ENCODE assay signal across 37 cellular contexts in genomic region chr11:124434699-124435098, GRCh38. TPM values are rescaled to one million over a fixed set of nuclear protein-coding genes. Genes with fewer than 3 reads are reported as not detected.
"Had no signal": no experiment of that assay in that cellular context is flagged by ENCODE, and none has a peak within 500 bp of the region (broad histone marks: within the 10 kb centered on the region; RNA-seq: fewer than 3 reads in every experiment).

No MANE protein-coding gene starts in this region.

- H3K9me3 Mint-ChIP-seq: activated CD4-positive, alpha-beta T cell treated with anti-CD3 and anti-CD28 coated beads, Interleukin-2, amount 10 ng/mL, durations not matched to agents 24 days and 14 days; activated CD8-positive, alpha-beta T cell treated with anti-CD3 and anti-CD28 coated beads for 36 hours; activated naive CD8-positive, alpha-beta T cell treated with anti-CD3 and anti-CD28 coated beads for 36 hours; activated T-helper 2 cell treated with anti-CD3 and anti-CD28 coated beads, Interferon-gamma antibody, Interleukin-2, Interleukin-4, amounts not matched to agents 10 μg/mL and 5 μg/mL and 100 μg/mL, durations not matched to agents 14 hours and 24 hours and 36 hours had no signal

- DNase-seq: activated B cell treated with CpG ODN at 0.5 μM for 24 hours; activated CD4-positive, alpha-beta memory T cell treated with anti-CD3 and anti-CD28 coated beads for 36 hours; activated CD4-positive, alpha-beta T cell treated with anti-CD3 and anti-CD28 coated beads for 4 hours; activated CD4-positive, alpha-beta T cell treated with anti-CD3 and anti-CD28 coated beads, Interleukin-2, amount 10 ng/mL, durations not matched to agents 24 days and 14 days; activated CD4-positive, alpha-beta T cell treated with anti-CD3 and anti-CD28 coated beads, Interleukin-2, amount 50 U/mL, for 1 hour; activated CD4-positive, alpha-beta T cell treated with anti-CD3 and anti-CD28 coated beads, Interleukin-2, amount 50 U/mL, for 4 hours; activated CD4-positive, CD25-positive, alpha-beta regulatory T cell treated with anti-CD3 and anti-CD28 coated beads, Interleukin-2, amount 50 U/mL, for 72 hours; activated CD8-positive, alpha-beta memory T cell treated with anti-CD3 and anti-CD28 coated beads, Interleukin-2, amount 50 U/mL, for 4 hours; activated CD8-positive, alpha-beta T cell treated with anti-CD3 and anti-CD28 coated beads for 36 hours; activated effector memory CD4-positive, alpha-beta T cell treated with Interleukin-2 at 50 U/mL for 16 hours; activated gamma-delta T cell; activated naive CD4-positive, alpha-beta T cell treated with anti-CD3 and anti-CD28 coated beads, Interleukin-2, amount 50 U/mL, for 16 hours; activated naive CD4-positive, alpha-beta T cell treated with Interleukin-2 at 50 U/mL for 16 hours; activated naive CD8-positive, alpha-beta T cell treated with anti-CD3 and anti-CD28 coated beads for 36 hours; activated T-cell treated with anti-CD3 and anti-CD28 coated beads for 4 hours; activated T-cell treated with anti-CD3 and anti-CD28 coated beads, Interleukin-2, amount 50 U/mL, for 1 hour; activated T-cell treated with anti-CD3 and anti-CD28 coated beads, Interleukin-2, amount 50 U/mL, for 48 hours; adrenal gland; amniotic stem cell; anterior cingulate cortex; caudate nucleus; cerebellar nuclear complex; SW 1271; T-helper 1 cell; T-helper 2 cell; T-helper 9 cell had no signal

- H3K36me3 Mint-ChIP-seq: activated CD4-positive, alpha-beta memory T cell treated with anti-CD3 and anti-CD28 coated beads for 36 hours; activated naive CD4-positive, alpha-beta T cell treated with anti-CD3 and anti-CD28 coated beads, Interleukin-2, amount 50 U/mL, for 72 hours; activated naive CD8-positive, alpha-beta T cell treated with anti-CD3 and anti-CD28 coated beads for 36 hours; brain had no signal

- ATAC-seq: activated CD8-positive, alpha-beta T cell treated with anti-CD3 and anti-CD28 coated beads for 36 hours; activated naive CD4-positive, alpha-beta T cell treated with anti-CD3 and anti-CD28 coated beads, Interleukin-2, amount 50 U/mL, for 72 hours had no signal

- H3K4me1 ChIP-seq: adrenal gland, ascending aorta had no signal

- H3K27ac ChIP-seq: adrenal gland, ascending aorta, cardiac muscle cell, VCaP had no signal

- H3K4me1 Mint-ChIP-seq: activated B cell treated with CpG ODN at 0.5 μM for 24 hours; activated CD4-positive, alpha-beta T cell treated with anti-CD3 and anti-CD28 coated beads, Interleukin-2, amount 10 ng/mL, durations not matched to agents 24 days and 14 days; activated naive CD8-positive, alpha-beta T cell treated with anti-CD3 and anti-CD28 coated beads for 36 hours; brain; central memory CD8-positive, alpha-beta T cell had no signal

- H3K4me3 Mint-ChIP-seq: activated B cell treated with CpG ODN at 0.5 μM for 24 hours; activated CD4-positive, alpha-beta memory T cell treated with anti-CD3 and anti-CD28 coated beads for 36 hours; activated CD4-positive, alpha-beta T cell treated with anti-CD3 and anti-CD28 coated beads, Interleukin-2, amount 10 ng/mL, durations not matched to agents 24 days and 14 days; activated CD8-positive, alpha-beta T cell treated with anti-CD3 and anti-CD28 coated beads for 36 hours; activated naive CD8-positive, alpha-beta T cell treated with anti-CD3 and anti-CD28 coated beads for 36 hours; brain; central memory CD8-positive, alpha-beta T cell; T-helper 1 cell treated with Interleukin-12 subunit alpha and Interleukin-12 subunit beta and Interleukin-4 antibody, amounts not matched to agents 30 μg/mL and 1 μg/mL, for 36 hours; T-helper 2 cell treated with Interferon-gamma antibody and Interleukin-4, amounts not matched to agents 5 μg/mL and 100 μg/mL, for 36 hours had no signal

- H3K27me3 ChIP-seq: adrenal gland, ascending aorta had no signal

- H3K36me3 ChIP-seq: adrenal gland, ascending aorta, cardiac muscle cell had no signal

- H3K9me3 ChIP-seq: adrenal gland had no signal

- H3K27ac Mint-ChIP-seq: activated B cell treated with CpG ODN at 0.5 μM for 24 hours; activated CD4-positive, alpha-beta memory T cell treated with anti-CD3 and anti-CD28 coated beads for 36 hours; activated CD4-positive, alpha-beta T cell treated with anti-CD3 and anti-CD28 coated beads, Interleukin-2, amount 10 ng/mL, durations not matched to agents 24 days and 14 days; activated CD8-positive, alpha-beta T cell treated with anti-CD3 and anti-CD28 coated beads for 36 hours; activated naive CD4-positive, alpha-beta T cell treated with anti-CD3 and anti-CD28 coated beads, Interleukin-2, amount 50 U/mL, for 72 hours; activated naive CD8-positive, alpha-beta T cell treated with anti-CD3 and anti-CD28 coated beads for 36 hours; activated T-helper 2 cell treated with anti-CD3 and anti-CD28 coated beads, Interferon-gamma antibody, Interleukin-2, Interleukin-4, amounts not matched to agents 10 μg/mL and 5 μg/mL and 100 μg/mL, durations not matched to agents 14 hours and 24 hours and 36 hours; brain; T-helper 1 cell treated with Interleukin-12 subunit alpha and Interleukin-12 subunit beta and Interleukin-4 antibody, amounts not matched to agents 30 μg/mL and 1 μg/mL, for 36 hours; T-helper 2 cell treated with Interferon-gamma antibody and Interleukin-4, amounts not matched to agents 5 μg/mL and 100 μg/mL, for 36 hours had no signal

- H3K4me3 ChIP-seq: adrenal gland, ascending aorta, cardiac muscle cell had no signal

- H3K27me3 Mint-ChIP-seq: activated CD4-positive, alpha-beta memory T cell treated with anti-CD3 and anti-CD28 coated beads for 36 hours had no signal

RNA-seq across cellular contexts. Expression of gene OR8B4, which starts 10.0 kb away (rescaled TPM):
- total RNA-seq: activated B cell treated with CpG ODN at 0.5 μM for 24 hours; activated CD4-positive, alpha-beta memory T cell treated with anti-CD3 and anti-CD28 coated beads for 36 hours; activated CD4-positive, alpha-beta T cell treated with anti-CD3 and anti-CD28 coated beads, Interleukin-2, amount 10 ng/mL, durations not matched to agents 24 days and 14 days; activated CD8-positive, alpha-beta memory T cell treated with anti-CD3 and anti-CD28 coated beads for 36 hours; activated CD8-positive, alpha-beta T cell treated with anti-CD3 and anti-CD28 coated beads for 36 hours; activated naive CD4-positive, alpha-beta T cell treated with anti-CD3 and anti-CD28 coated beads, Interleukin-2, amount 50 U/mL, for 72 hours; activated naive CD8-positive, alpha-beta T cell treated with anti-CD3 and anti-CD28 coated beads for 36 hours; activated T-helper 2 cell treated with anti-CD3 and anti-CD28 coated beads, Interferon-gamma antibody, Interleukin-2, Interleukin-4, amounts not matched to agents 10 μg/mL and 5 μg/mL and 100 μg/mL, durations not matched to agents 14 hours and 24 hours and 36 hours; adrenal gland; ascending aorta; bronchial epithelial cell; cardiac muscle cell had no signal
- polyA plus RNA-seq: adrenal gland, cardiac muscle cell had no signal

RNA-seq across cellular contexts. Expression of gene OR8B8, which starts 10.8 kb away (rescaled TPM):
- total RNA-seq: activated B cell treated with CpG ODN at 0.5 μM for 24 hours; activated CD4-positive, alpha-beta memory T cell treated with anti-CD3 and anti-CD28 coated beads for 36 hours; activated CD4-positive, alpha-beta T cell treated with anti-CD3 and anti-CD28 coated beads, Interleukin-2, amount 10 ng/mL, durations not matched to agents 24 days and 14 days; activated CD8-positive, alpha-beta memory T cell treated with anti-CD3 and anti-CD28 coated beads for 36 hours; activated CD8-positive, alpha-beta T cell treated with anti-CD3 and anti-CD28 coated beads for 36 hours; activated naive CD4-positive, alpha-beta T cell treated with anti-CD3 and anti-CD28 coated beads, Interleukin-2, amount 50 U/mL, for 72 hours; activated naive CD8-positive, alpha-beta T cell treated with anti-CD3 and anti-CD28 coated beads for 36 hours; activated T-helper 2 cell treated with anti-CD3 and anti-CD28 coated beads, Interferon-gamma antibody, Interleukin-2, Interleukin-4, amounts not matched to agents 10 μg/mL and 5 μg/mL and 100 μg/mL, durations not matched to agents 14 hours and 24 hours and 36 hours; adrenal gland; ascending aorta; bronchial epithelial cell; cardiac muscle cell had no signal
- polyA plus RNA-seq: adrenal gland, cardiac muscle cell had no signal

RNA-seq across cellular contexts. Expression of gene OR8B3, which starts 35.9 kb away (rescaled TPM):
- total RNA-seq: activated B cell treated with CpG ODN at 0.5 μM for 24 hours; activated CD4-positive, alpha-beta memory T cell treated with anti-CD3 and anti-CD28 coated beads for 36 hours; activated CD4-positive, alpha-beta T cell treated with anti-CD3 and anti-CD28 coated beads, Interleukin-2, amount 10 ng/mL, durations not matched to agents 24 days and 14 days; activated CD8-positive, alpha-beta memory T cell treated with anti-CD3 and anti-CD28 coated beads for 36 hours; activated CD8-positive, alpha-beta T cell treated with anti-CD3 and anti-CD28 coated beads for 36 hours; activated naive CD4-positive, alpha-beta T cell treated with anti-CD3 and anti-CD28 coated beads, Interleukin-2, amount 50 U/mL, for 72 hours; activated naive CD8-positive, alpha-beta T cell treated with anti-CD3 and anti-CD28 coated beads for 36 hours; activated T-helper 2 cell treated with anti-CD3 and anti-CD28 coated beads, Interferon-gamma antibody, Interleukin-2, Interleukin-4, amounts not matched to agents 10 μg/mL and 5 μg/mL and 100 μg/mL, durations not matched to agents 14 hours and 24 hours and 36 hours; adrenal gland; ascending aorta; bronchial epithelial cell; cardiac muscle cell had no signal
- polyA plus RNA-seq: adrenal gland, cardiac muscle cell had no signal

RNA-seq across cellular contexts. Expression of gene OR8B2, which starts 50.4 kb away (rescaled TPM):
- total RNA-seq: activated B cell treated with CpG ODN at 0.5 μM for 24 hours; activated CD4-positive, alpha-beta memory T cell treated with anti-CD3 and anti-CD28 coated beads for 36 hours; activated CD4-positive, alpha-beta T cell treated with anti-CD3 and anti-CD28 coated beads, Interleukin-2, amount 10 ng/mL, durations not matched to agents 24 days and 14 days; activated CD8-positive, alpha-beta memory T cell treated with anti-CD3 and anti-CD28 coated beads for 36 hours; activated CD8-positive, alpha-beta T cell treated with anti-CD3 and anti-CD28 coated beads for 36 hours; activated naive CD4-positive, alpha-beta T cell treated with anti-CD3 and anti-CD28 coated beads, Interleukin-2, amount 50 U/mL, for 72 hours; activated naive CD8-positive, alpha-beta T cell treated with anti-CD3 and anti-CD28 coated beads for 36 hours; activated T-helper 2 cell treated with anti-CD3 and anti-CD28 coated beads, Interferon-gamma antibody, Interleukin-2, Interleukin-4, amounts not matched to agents 10 μg/mL and 5 μg/mL and 100 μg/mL, durations not matched to agents 14 hours and 24 hours and 36 hours; adrenal gland; ascending aorta; bronchial epithelial cell; cardiac muscle cell had no signal
- polyA plus RNA-seq: adrenal gland, cardiac muscle cell had no signal
